Comparison of ENCODE assay signal across 1 cellular context in the genomic region with DNA sequence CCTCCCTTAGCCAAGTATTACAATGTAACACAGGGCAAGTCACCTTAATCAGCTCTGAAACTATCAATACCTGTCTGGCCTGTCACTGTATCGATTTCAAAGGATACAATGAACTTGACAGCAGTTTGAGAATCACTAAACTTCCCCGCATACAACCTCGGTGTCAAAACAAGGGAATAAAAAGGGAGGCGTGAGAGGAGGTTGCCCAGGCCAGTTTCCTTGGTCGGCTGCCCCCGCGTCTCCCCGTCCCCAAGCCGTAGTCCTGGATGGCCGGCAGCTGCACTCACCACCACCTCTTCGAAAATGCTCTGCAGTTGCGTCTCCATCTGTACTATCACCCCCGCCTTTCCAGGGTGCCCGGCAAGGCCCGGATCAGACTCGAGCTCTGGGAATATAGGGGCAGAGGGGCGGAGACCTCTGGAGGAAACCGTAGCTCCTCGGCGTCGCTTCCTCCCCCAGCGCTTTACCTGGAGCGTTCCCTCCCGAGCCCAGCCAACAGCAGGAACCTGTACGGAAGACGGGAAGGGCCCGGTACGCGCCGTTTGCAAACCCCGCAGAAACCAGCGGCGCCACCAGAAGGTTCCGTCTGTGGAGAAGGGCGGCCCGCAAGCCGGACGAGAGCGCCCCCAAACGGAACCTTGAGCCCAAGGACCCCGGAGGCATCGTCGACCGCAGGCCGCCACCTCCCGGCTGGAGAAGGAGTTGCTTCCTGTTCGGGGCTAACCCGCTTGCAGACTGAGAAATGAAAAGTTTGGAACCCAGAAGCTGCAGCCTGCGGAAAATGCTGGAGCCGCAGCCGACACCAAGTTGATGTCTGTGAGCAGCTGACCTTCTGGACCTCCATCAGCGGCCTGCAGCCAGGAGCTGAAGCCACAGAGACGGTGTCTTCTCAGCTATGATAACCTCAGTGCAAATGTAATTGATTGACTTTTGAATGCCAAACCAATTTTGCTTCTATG.
TF ChIP-seq lines count a peak whose summit lies in the region.

A gene with protein sequence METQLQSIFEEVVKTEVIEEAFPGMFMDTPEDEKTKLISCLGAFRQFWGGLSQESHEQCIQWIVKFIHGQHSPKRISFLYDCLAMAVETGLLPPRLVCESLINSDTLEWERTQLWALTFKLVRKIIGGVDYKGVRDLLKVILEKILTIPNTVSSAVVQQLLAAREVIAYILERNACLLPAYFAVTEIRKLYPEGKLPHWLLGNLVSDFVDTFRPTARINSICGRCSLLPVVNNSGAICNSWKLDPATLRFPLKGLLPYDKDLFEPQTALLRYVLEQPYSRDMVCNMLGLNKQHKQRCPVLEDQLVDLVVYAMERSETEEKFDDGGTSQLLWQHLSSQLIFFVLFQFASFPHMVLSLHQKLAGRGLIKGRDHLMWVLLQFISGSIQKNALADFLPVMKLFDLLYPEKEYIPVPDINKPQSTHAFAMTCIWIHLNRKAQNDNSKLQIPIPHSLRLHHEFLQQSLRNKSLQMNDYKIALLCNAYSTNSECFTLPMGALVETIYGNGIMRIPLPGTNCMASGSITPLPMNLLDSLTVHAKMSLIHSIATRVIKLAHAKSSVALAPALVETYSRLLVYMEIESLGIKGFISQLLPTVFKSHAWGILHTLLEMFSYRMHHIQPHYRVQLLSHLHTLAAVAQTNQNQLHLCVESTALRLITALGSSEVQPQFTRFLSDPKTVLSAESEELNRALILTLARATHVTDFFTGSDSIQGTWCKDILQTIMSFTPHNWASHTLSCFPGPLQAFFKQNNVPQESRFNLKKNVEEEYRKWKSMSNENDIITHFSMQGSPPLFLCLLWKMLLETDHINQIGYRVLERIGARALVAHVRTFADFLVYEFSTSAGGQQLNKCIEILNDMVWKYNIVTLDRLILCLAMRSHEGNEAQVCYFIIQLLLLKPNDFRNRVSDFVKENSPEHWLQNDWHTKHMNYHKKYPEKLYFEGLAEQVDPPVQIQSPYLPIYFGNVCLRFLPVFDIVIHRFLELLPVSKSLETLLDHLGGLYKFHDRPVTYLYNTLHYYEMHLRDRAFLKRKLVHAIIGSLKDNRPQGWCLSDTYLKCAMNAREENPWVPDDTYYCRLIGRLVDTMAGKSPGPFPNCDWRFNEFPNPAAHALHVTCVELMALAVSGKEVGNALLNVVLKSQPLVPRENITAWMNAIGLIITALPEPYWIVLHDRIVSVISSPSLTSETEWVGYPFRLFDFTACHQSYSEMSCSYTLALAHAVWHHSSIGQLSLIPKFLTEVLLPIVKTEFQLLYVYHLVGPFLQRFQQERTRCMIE (N-terminal part only) (minus strand): TSS at position 519 of the 959 bp plus-strand sequence. CDS start 193 bp downstream, at position 326.

TF ChIP-seq in GM12878, 131 proteins besides CTCF, POLR2A, EP300 and RAD21 (continued from another document and continues in another):
- TF ChIP-seq PRDM15 (CRISPR knock-in tag; IDR thresholded peaks at IDR 0.05): no peak
- TF ChIP-seq MYC (IDR thresholded peaks at IDR 0.05; ENCODE audit: insufficient read depth, insufficient read length, insufficient replicate concordance, low read length, severe bottlenecking): no peak
- TF ChIP-seq GABPA (IDR thresholded peaks at IDR 0.05; ENCODE audit: low read depth): peak; percentile 100
- TF ChIP-seq PML (IDR thresholded peaks at IDR 0.05; ENCODE audit: low read length): peak; percentile 82
- TF ChIP-seq MYB (IDR thresholded peaks at IDR 0.05; ENCODE audit: borderline replicate concordance, low read depth, low read length): peak; percentile 77; the same call in 1 of the 2 replicates
- no peak for TF ChIP-seq SMAD1 (IDR thresholded peaks at IDR 0.05; ENCODE audit: low read depth, partially characterized antibody)
- peak; percentile 73 for TF ChIP-seq NR2C1 (IDR thresholded peaks at IDR 0.05)
- peak; percentile 91; the same call in 1 of the 2 replicates for TF ChIP-seq RCOR1 (conservative IDR thresholded peaks at IDR 0.05; ENCODE audit: low read depth, low read length)
- TF ChIP-seq CEBPB (IDR thresholded peaks at IDR 0.05; ENCODE audit: borderline replicate concordance in 1 of 2, low read depth in 2 of 2, low read length in 2 of 2): no peak
- 0 out of 2 replicates have a peak, but pooled peaks have one; percentile 61 for TF ChIP-seq CHD1 (IDR thresholded peaks at IDR 0.05; ENCODE audit: low read depth, low read length)
- peak; percentile 99 for TF ChIP-seq SMARCA5 (IDR thresholded peaks at IDR 0.05)
- TF ChIP-seq, protein P1, sequence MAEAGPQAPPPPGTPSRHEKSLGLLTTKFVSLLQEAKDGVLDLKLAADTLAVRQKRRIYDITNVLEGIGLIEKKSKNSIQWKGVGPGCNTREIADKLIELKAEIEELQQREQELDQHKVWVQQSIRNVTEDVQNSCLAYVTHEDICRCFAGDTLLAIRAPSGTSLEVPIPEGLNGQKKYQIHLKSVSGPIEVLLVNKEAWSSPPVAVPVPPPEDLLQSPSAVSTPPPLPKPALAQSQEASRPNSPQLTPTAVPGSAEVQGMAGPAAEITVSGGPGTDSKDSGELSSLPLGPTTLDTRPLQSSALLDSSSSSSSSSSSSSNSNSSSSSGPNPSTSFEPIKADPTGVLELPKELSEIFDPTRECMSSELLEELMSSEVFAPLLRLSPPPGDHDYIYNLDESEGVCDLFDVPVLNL (IDR thresholded peaks at IDR 0.05; ENCODE audit: low read depth, low read length): 0 out of 2 replicates have a peak, but pooled peaks have one; percentile 30
- TF ChIP-seq EGR1 (IDR thresholded peaks at IDR 0.05; ENCODE audit: borderline replicate concordance in 1 of 2, low read depth in 2 of 2, low read length in 2 of 2): peak; percentile 83 to 85
- TF ChIP-seq ZNF217 (IDR thresholded peaks at IDR 0.05): peak; percentile 70; the same call in 1 of the 2 replicates
- peak; percentile 99 for TF ChIP-seq ZNF207 (IDR thresholded peaks at IDR 0.05; ENCODE audit: borderline replicate concordance)
- peak; percentile 91 for TF ChIP-seq MXI1 (IDR thresholded peaks at IDR 0.05; ENCODE audit: low read depth, low read length)
- peak; percentile 93 for TF ChIP-seq SIN3A (IDR thresholded peaks at IDR 0.05; ENCODE audit: low read depth, low read length)
- TF ChIP-seq RELA (IDR thresholded peaks at IDR 0.05; ENCODE audit: borderline replicate concordance, partially characterized antibody): peak; percentile 94
- TF ChIP-seq ZBTB4 (CRISPR knock-in tag; IDR thresholded peaks at IDR 0.05): no peak
- no peak; the same call in 1 of the 2 replicates for TF ChIP-seq NFIC (IDR thresholded peaks at IDR 0.05; ENCODE audit: low read depth, low read length)
- no peak for TF ChIP-seq SUZ12 (IDR thresholded peaks at IDR 0.05; ENCODE audit: unreplicated experiment)
- no peak for TF ChIP-seq KDM1A (IDR thresholded peaks at IDR 0.05; ENCODE audit: borderline replicate concordance)
- TF ChIP-seq RUNX3 (IDR thresholded peaks at IDR 0.05; ENCODE audit: low read length): peak; percentile 94
- peak; percentile 83 for TF ChIP-seq NR2F1 (conservative IDR thresholded peaks at IDR 0.05)
- peak; percentile 95; the same call in 1 of the 2 replicates for TF ChIP-seq RB1 (IDR thresholded peaks at IDR 0.05; ENCODE audit: borderline replicate concordance)
- TF ChIP-seq, protein P2, sequence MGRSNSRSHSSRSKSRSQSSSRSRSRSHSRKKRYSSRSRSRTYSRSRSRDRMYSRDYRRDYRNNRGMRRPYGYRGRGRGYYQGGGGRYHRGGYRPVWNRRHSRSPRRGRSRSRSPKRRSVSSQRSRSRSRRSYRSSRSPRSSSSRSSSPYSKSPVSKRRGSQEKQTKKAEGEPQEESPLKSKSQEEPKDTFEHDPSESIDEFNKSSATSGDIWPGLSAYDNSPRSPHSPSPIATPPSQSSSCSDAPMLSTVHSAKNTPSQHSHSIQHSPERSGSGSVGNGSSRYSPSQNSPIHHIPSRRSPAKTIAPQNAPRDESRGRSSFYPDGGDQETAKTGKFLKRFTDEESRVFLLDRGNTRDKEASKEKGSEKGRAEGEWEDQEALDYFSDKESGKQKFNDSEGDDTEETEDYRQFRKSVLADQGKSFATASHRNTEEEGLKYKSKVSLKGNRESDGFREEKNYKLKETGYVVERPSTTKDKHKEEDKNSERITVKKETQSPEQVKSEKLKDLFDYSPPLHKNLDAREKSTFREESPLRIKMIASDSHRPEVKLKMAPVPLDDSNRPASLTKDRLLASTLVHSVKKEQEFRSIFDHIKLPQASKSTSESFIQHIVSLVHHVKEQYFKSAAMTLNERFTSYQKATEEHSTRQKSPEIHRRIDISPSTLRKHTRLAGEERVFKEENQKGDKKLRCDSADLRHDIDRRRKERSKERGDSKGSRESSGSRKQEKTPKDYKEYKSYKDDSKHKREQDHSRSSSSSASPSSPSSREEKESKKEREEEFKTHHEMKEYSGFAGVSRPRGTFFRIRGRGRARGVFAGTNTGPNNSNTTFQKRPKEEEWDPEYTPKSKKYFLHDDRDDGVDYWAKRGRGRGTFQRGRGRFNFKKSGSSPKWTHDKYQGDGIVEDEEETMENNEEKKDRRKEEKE (IDR thresholded peaks at IDR 0.05): peak; percentile 58; the same call in 1 of the 2 replicates
- TF ChIP-seq MTA2 (IDR thresholded peaks at IDR 0.05; ENCODE audit: low read depth): peak; percentile 60; the same call in 1 of the 2 replicates
- TF ChIP-seq, protein P3, sequence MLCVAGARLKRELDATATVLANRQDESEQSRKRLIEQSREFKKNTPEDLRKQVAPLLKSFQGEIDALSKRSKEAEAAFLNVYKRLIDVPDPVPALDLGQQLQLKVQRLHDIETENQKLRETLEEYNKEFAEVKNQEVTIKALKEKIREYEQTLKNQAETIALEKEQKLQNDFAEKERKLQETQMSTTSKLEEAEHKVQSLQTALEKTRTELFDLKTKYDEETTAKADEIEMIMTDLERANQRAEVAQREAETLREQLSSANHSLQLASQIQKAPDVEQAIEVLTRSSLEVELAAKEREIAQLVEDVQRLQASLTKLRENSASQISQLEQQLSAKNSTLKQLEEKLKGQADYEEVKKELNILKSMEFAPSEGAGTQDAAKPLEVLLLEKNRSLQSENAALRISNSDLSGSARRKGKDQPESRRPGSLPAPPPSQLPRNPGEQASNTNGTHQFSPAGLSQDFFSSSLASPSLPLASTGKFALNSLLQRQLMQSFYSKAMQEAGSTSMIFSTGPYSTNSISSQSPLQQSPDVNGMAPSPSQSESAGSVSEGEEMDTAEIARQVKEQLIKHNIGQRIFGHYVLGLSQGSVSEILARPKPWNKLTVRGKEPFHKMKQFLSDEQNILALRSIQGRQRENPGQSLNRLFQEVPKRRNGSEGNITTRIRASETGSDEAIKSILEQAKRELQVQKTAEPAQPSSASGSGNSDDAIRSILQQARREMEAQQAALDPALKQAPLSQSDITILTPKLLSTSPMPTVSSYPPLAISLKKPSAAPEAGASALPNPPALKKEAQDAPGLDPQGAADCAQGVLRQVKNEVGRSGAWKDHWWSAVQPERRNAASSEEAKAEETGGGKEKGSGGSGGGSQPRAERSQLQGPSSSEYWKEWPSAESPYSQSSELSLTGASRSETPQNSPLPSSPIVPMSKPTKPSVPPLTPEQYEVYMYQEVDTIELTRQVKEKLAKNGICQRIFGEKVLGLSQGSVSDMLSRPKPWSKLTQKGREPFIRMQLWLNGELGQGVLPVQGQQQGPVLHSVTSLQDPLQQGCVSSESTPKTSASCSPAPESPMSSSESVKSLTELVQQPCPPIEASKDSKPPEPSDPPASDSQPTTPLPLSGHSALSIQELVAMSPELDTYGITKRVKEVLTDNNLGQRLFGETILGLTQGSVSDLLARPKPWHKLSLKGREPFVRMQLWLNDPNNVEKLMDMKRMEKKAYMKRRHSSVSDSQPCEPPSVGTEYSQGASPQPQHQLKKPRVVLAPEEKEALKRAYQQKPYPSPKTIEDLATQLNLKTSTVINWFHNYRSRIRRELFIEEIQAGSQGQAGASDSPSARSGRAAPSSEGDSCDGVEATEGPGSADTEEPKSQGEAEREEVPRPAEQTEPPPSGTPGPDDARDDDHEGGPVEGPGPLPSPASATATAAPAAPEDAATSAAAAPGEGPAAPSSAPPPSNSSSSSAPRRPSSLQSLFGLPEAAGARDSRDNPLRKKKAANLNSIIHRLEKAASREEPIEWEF (IDR thresholded peaks at IDR 0.05; ENCODE audit: insufficient replicate concordance, low read depth, low read length): no peak
- TF ChIP-seq HDAC6 (IDR thresholded peaks at IDR 0.05; ENCODE audit: unreplicated experiment): no peak
- TF ChIP-seq IKZF1 (conservative IDR thresholded peaks at IDR 0.05): peak; percentile 98
- TF ChIP-seq ZBED1 (IDR thresholded peaks at IDR 0.05; ENCODE audit: borderline replicate concordance): no peak; the same call in 1 of the 2 replicates
